ENCODE assay signal across 10 cellular contexts in the genomic region with DNA sequence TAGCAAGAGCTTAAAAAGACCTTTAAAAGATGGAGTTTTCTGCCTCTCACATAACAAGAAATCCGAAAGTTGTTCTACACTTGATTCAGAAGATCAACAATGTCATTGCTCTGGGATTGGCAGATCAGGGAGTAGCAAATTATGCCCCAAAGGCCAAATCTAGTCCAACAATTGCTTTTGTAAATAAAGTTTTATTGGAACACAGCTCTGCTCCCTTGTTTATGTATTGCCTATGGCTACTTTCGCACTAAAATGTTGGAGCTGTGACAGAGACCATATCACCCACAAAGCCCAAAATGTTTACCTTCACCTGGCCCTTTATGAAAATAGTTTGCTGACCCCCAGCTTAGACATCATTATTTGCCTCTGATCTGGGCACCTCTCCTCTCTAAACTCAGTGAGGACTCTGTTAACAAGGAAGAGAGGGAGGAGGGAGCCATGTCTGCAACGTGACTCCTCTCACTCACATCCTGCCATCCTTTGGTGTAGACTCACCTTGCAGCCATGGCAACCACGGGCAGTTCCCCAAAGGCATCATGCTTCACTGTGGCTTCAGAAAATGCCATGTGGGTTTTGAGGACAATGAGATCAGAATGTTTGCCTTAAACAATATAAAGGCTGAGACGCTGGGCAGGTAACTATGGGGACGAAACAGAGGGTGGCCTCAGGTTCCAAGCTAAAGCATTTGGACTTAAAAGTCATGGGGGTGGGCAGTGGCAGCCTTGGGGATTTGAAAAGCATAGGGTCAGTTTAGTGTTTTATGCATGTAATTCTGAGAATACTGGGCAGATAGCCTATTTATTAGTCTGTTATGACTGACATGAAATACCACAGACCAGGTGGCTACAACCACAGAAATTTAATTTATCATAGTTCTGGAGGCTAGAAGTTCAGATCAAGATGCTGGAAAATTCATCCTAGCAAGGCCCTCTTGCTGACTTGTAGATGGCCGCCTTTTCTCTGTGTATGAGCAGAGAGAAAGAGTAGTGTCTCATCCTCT.
DNase-seq lines count a peak whose midpoint lies in the region; ATAC-seq lines count a peak whose summit lies in the region.
"Had no signal": no experiment of that assay in that cellular context is flagged by ENCODE, and none has a peak within 500 bp of the region (broad histone marks: within the 10 kb centered on the region; RNA-seq: fewer than 3 reads in every experiment).

No MANE protein-coding gene starts in this region.

- peak overlapping the region in 9 of 10 donors; percentile 8 to 62 (median 38) for H3K4me3 Mint-ChIP-seq in naive thymus-derived CD8-positive, alpha-beta T cell
- H3K4me3 Mint-ChIP-seq: neural crest cell had no signal

- DNase-seq in DMS153 treated with DMSO at 0.1 percent for 48 hours (lab: John Stamatoyannopoulos, UW; ENCODE audit: unreplicated experiment) (peak; percentile 60), NCI-H2196 (lab: John Stamatoyannopoulos, UW; ENCODE audit: unreplicated experiment) (peak; percentile 93), activated T-cell treated with anti-CD3 and anti-CD28 coated beads for 1 hour (ENCODE audit: low read depth) (peak; percentile 55), T1000 (lab: John Stamatoyannopoulos, UW) (no peak)
- DNase-seq in naive thymus-derived CD8-positive, alpha-beta T cell = peak; percentile 44 to 93 (median 78)
- DNase-seq: DMS 273 treated with DMSO at 0.1 percent for 48 hours had no signal

- ATAC-seq in naive thymus-derived CD8-positive, alpha-beta T cell = peak; percentile 65 to 66
- ATAC-seq in HG03342 (IDR thresholded peaks at IDR 0.05; ENCODE audit: unreplicated experiment) (no peak), GM21786 (IDR thresholded peaks at IDR 0.05; ENCODE audit: unreplicated experiment) (no peak), GM19452 (IDR thresholded peaks at IDR 0.05; ENCODE audit: unreplicated experiment) (no peak)

- H3K27ac Mint-ChIP-seq in naive thymus-derived CD8-positive, alpha-beta T cell = peak overlapping the region; percentile 72 to 99 (median 96)

- peaks cover 0 to 9% (median 0%) of the 10 kb centered on the region in 9 donors for H3K9me3 Mint-ChIP-seq in naive thymus-derived CD8-positive, alpha-beta T cell
- H3K9me3 Mint-ChIP-seq: neural crest cell had no signal

- peaks cover 6 to 47% (median 36%) of the 10 kb centered on the region in 4 donors for H3K4me1 Mint-ChIP-seq in naive thymus-derived CD8-positive, alpha-beta T cell
- H3K4me1 Mint-ChIP-seq: neural crest cell had no signal

- peaks cover 0 to 2% (median 0%) of the 10 kb centered on the region in 3 donors for H3K36me3 Mint-ChIP-seq in naive thymus-derived CD8-positive, alpha-beta T cell

- POLR2A ChIA-PET in naive thymus-derived CD8-positive, alpha-beta T cell (lab: Charles Lee) = interaction anchor here (1.0 to 1.9 kb wide), 3 partner anchors 8 to 150 kb away, joined by 4 to 12 read pairs (median 7); a partner anchor contains a TSS

- H3K27me3 Mint-ChIP-seq in naive thymus-derived CD8-positive, alpha-beta T cell = no peaks in the 10 kb centered on the region

Comparison
In these comparisons a context has a peak if more than half of its experiments do, and no peak if none do; other contexts are left out.
1. ATAC-seq: peak in naive thymus-derived CD8-positive, alpha-beta T cell (2 of 2); none in HG03342 (single experiment), GM21786 (single experiment) and GM19452 (single experiment).